ENCODE assay signal across 21 cellular contexts in the genomic region with DNA sequence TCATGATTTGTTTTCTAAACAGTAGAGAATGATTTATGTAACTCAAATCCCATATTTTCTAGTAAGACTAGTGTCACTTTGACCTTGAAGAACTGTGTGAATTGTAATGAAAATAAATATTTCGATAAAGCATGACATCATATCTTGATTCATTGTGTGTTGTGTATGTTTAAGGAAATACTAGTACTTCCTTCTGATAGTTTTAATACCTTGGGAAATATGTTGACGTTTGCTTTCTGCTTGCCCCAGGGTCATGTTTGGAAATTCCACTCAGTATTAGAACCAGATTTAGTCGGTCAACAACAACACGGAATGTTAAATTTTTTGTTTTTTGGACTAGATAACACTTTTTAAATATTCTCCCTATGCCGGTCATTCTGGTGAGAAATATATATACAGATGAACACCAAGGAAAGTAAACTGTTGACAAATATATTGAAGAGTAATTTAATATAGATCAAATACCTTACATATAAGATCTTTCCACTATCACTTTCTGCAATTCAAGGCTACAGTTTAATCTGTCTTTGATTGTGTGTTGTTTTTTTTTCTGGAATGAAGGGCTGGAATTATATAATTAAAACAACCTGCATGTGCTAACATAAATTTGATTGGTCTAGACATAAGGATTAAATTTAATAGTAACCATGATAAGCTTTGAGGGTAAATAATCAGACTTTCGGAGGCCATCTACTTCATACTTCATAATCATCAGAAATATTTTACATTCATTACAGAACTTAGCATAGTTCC.
DNase-seq lines count a peak whose midpoint lies in the region; ATAC-seq, FAIRE-seq and TF ChIP-seq lines count a peak whose summit lies in the region.
"Had no signal": no experiment of that assay in that cellular context is flagged by ENCODE, and none has a peak within 500 bp of the region (broad histone marks: within the 10 kb centered on the region; RNA-seq: fewer than 3 reads in every experiment).

No MANE protein-coding gene starts in this region.

- H2BK5ac ChIP-seq in IMR-90 (ENCODE audit: low read depth, low read length, poor library complexity, severe bottlenecking), result no peak overlapping the region

- H3K4me1 ChIP-seq in A549 (peaks cover 13% of the 10 kb centered on the region), IMR-90 (ENCODE audit: control insufficient read depth, insufficient read depth, low read length) (peaks cover 2% of the 10 kb centered on the region; the same call in 1 of the 2 replicates), kidney (ENCODE audit: control insufficient read depth in 1 of 2, insufficient read depth in 1 of 2, low read depth in 1 of 2, low read length in 2 of 2) (no peaks in the 10 kb centered on the region)
- H3K4me1 ChIP-seq: esophagus muscularis mucosa, spleen had no signal

- no peak overlapping the region for H3K14ac ChIP-seq in IMR-90 (replicated peaks; ENCODE audit: low read depth, low read length)

- no peaks in the 10 kb centered on the region for H4K20me1 ChIP-seq in IMR-90 (ENCODE audit: insufficient read depth, low read length)

- TF ChIP-seq CTCF in A549 (IDR thresholded peaks at IDR 0.05) (no peak), IMR-90 (conservative IDR thresholded peaks at IDR 0.05; ENCODE audit: low read depth, low read length) (no peak), kidney (IDR thresholded peaks at IDR 0.05; ENCODE audit: borderline replicate concordance, extremely low read depth, insufficient read depth) (no peak)

- no peak overlapping the region for H2BK20ac ChIP-seq in IMR-90 (ENCODE audit: low read depth, low read length)

- no peaks in the 10 kb centered on the region for H3K27me3 ChIP-seq in IMR-90 (ENCODE audit: control insufficient read depth, insufficient read depth, low read length)
- H3K27me3 ChIP-seq: dorsolateral prefrontal cortex, esophagus muscularis mucosa, spleen had no signal

- no peaks in the 10 kb centered on the region for H3K9me1 ChIP-seq in IMR-90 (ENCODE audit: insufficient read depth, low read length)

- CTCF ChIA-PET in A549 (lab: Yijun Ruan, JAX), result no interaction called here
- CTCF ChIA-PET in IMR-90 (lab: Yijun Ruan, JAX), result no interaction called here

- TF ChIP-seq EP300 in A549 (IDR thresholded peaks at IDR 0.05), result no peak

- 65% methylated on average over 6 of the region's 6 CpGs for WGBS in A549 (ENCODE audit: missing lambda C conversion rate)
- no CpG with 5 or more reads among the region's 6 CpGs for WGBS in IMR-90 (ENCODE audit: extremely low coverage in 2 of 2, insufficient read length in 1 of 2), 2 experiments

- TF ChIP-seq RAD21 in A549 (conservative IDR thresholded peaks at IDR 0.05 in 1 of 2, IDR thresholded peaks at IDR 0.05 in 1 of 2), result no peak
- TF ChIP-seq RAD21 in IMR-90 (IDR thresholded peaks at IDR 0.05; ENCODE audit: low read length), result no peak

- POLR2A ChIA-PET in A549 (lab: Yijun Ruan, JAX), result interaction anchor here (0.6 kb wide), 1 partner anchor 1064 kb away, joined by 4 read pairs; no protein-coding TSS in a partner anchor
- POLR2A ChIA-PET in IMR-90 (lab: Charles Lee; ENCODE audit: unreplicated experiment), result no interaction called here

- FAIRE-seq in A549 (lab: Jason Lieb, UNC) (peak; percentile 59), endometrium (lab: Jason Lieb, UNC) (peak; percentile 99), kidney (lab: Jason Lieb, UNC) (peak; percentile 3)

- H3K4me3 ChIP-seq in A549, result no peak overlapping the region
- no peak overlapping the region for H3K4me3 ChIP-seq in IMR-90 (ENCODE audit: insufficient read depth, low read depth, low read length)
- H3K4me3 ChIP-seq in kidney (ENCODE audit: low read length in 2 of 2), result no peak overlapping the region
- H3K4me3 ChIP-seq: dorsolateral prefrontal cortex, esophagus muscularis mucosa, spleen had no signal

- no peak for ATAC-seq in A549
- ATAC-seq in IMR-90 (ENCODE audit: low read depth), result peak; percentile 78
- ATAC-seq in GM19455 (IDR thresholded peaks at IDR 0.05; ENCODE audit: unreplicated experiment), result no peak
- ATAC-seq in activated CD4-positive, CD25-positive, alpha-beta regulatory T cell treated with anti-CD3 and anti-CD28 coated beads, Interleukin-2, amount 50 U/mL, for 24 hours, result no peak
- ATAC-seq in esophagus mucosa, result no peak
- ATAC-seq: activated CD8-positive, alpha-beta T cell treated with anti-CD3 and anti-CD28 coated beads for 36 hours; Panc1; T-helper 17 cell had no signal

- H2BK15ac ChIP-seq in IMR-90 (ENCODE audit: low read depth, low read length), result no peak overlapping the region

- no peak overlapping the region for H2AK9ac ChIP-seq in IMR-90 (replicated peaks; ENCODE audit: low read depth, low read length, poor library complexity)

- no peaks in the 10 kb centered on the region for H3K36me3 ChIP-seq in IMR-90 (ENCODE audit: control insufficient read depth, insufficient read depth, low read length)
- H3K36me3 ChIP-seq in kidney (ENCODE audit: control insufficient read depth in 1 of 2, insufficient read depth in 2 of 2, low read length in 2 of 2), result no peaks in the 10 kb centered on the region
- H3K36me3 ChIP-seq: esophagus muscularis mucosa, spleen had no signal

- DNase-seq in A549 (ENCODE audit: low read depth in 1 of 2, low spot score in 1 of 2), result peak in 1 of 2 experiments; percentile 11
- DNase-seq in IMR-90, result peak; percentile 80
- DNase-seq in kidney, result no peak
- DNase-seq in LoVo (ENCODE audit: low spot score), result no peak
- DNase-seq: 8988T; activated CD8-positive, alpha-beta T cell treated with anti-CD3 and anti-CD28 coated beads for 36 hours; activated T-cell treated with anti-CD3 and anti-CD28 coated beads, Interleukin-2, amount 50 U/mL, for 48 hours; CD4-positive, alpha-beta memory T cell; dorsolateral prefrontal cortex; hypothalamus; NCI-H2081; nephron progenitor cell; spleen; T-helper 17 cell had no signal

- no TSS peak for BruUV-seq in IMR-90 (replicated peaks; lab: Mats Ljungman, UMichigan)

- TF ChIP-seq POLR2A in A549 (IDR thresholded peaks at IDR 0.05; ENCODE audit: low read length) (no peak), IMR-90 (IDR thresholded peaks at IDR 0.05; ENCODE audit: low read depth, low read length) (no peak)

- H2AK5ac ChIP-seq in IMR-90 (ENCODE audit: low read depth, low read length), result no peak overlapping the region

- H3K18ac ChIP-seq in IMR-90 (ENCODE audit: low read depth, low read length), result no peak overlapping the region

- H2BK120ac ChIP-seq in IMR-90 (ENCODE audit: low read depth, low read length), result no peak overlapping the region

- H3K9me3 ChIP-seq in A549 (no peaks in the 10 kb centered on the region), IMR-90 (ENCODE audit: control insufficient read depth, insufficient read depth, low read length) (no peaks in the 10 kb centered on the region), kidney (ENCODE audit: control insufficient read depth in 1 of 2, low read length in 2 of 2) (no peaks in the 10 kb centered on the region)
- H3K9me3 ChIP-seq: esophagus muscularis mucosa had no signal

- H3K4me2 ChIP-seq in A549 (no peak overlapping the region), IMR-90 (ENCODE audit: low read depth, low read length) (no peak overlapping the region)
- H3K4me2 ChIP-seq: KMS-11 had no signal

- H4K8ac ChIP-seq in IMR-90 (ENCODE audit: low read depth in 2 of 2, low read length in 2 of 2), result no peak overlapping the region

- H3K9ac ChIP-seq in IMR-90 (ENCODE audit: low read depth, low read length) (no peak overlapping the region), kidney (ENCODE audit: low read length in 2 of 2) (no peak overlapping the region)
- H3K9ac ChIP-seq: KMS-11 had no signal

- in situ Hi-C loops in IMR-90 (cut with MboI; ENCODE audit: low sequenced_read_pairs), result no loop called here

- no peak overlapping the region for H3K27ac ChIP-seq in A549
- H3K27ac ChIP-seq in IMR-90 (ENCODE audit: insufficient read depth, low read length), result no peak overlapping the region
- H3K27ac ChIP-seq in kidney (ENCODE audit: low read depth in 2 of 2, low read length in 2 of 2), result no peak overlapping the region
- H3K27ac ChIP-seq: dorsolateral prefrontal cortex, esophagus muscularis mucosa, KMS-11 had no signal

- H3K4ac ChIP-seq in IMR-90 (ENCODE audit: low read depth, low read length), result no peak overlapping the region

- dilution Hi-C loops in IMR-90 (cut with HindIII; ENCODE audit: low sequenced_read_pairs, unreplicated experiment), result no loop called here

- H3K23ac ChIP-seq in IMR-90 (ENCODE audit: low read depth, low read length), result no peak overlapping the region

- no peak overlapping the region for H2AFZ ChIP-seq in IMR-90 (replicated peaks; ENCODE audit: low read length, poor library complexity)

- H4K5ac ChIP-seq in IMR-90 (ENCODE audit: low read depth, low read length), result no peak overlapping the region

- intact Hi-C loops in IMR-90 (cut with micrococcal nuclease) (loop anchor here (10.0 kb wide), 1 partner anchor 63 kb away; no protein-coding TSS in a partner anchor), kidney (cut with DNase I) (no loop called here)

- H3K79me1 ChIP-seq in IMR-90 (ENCODE audit: low read depth in 1 of 2, low read length in 2 of 2), result no peaks in the 10 kb centered on the region

- no peak overlapping the region for H4K91ac ChIP-seq in IMR-90 (ENCODE audit: insufficient read depth, low read depth, low read length)

- no peak overlapping the region for H3K56ac ChIP-seq in IMR-90 (ENCODE audit: extremely low read depth, insufficient read depth, low read length)

TF ChIP-seq in A549, 52 proteins besides CTCF, POLR2A, EP300 and RAD21 (continues in another document):
- no peak for TF ChIP-seq CBX2 (IDR thresholded peaks at IDR 0.05; ENCODE audit: borderline replicate concordance, low read depth)
- no peak for TF ChIP-seq EHMT2 (IDR thresholded peaks at IDR 0.05; ENCODE audit: low read depth)
- no peak for TF ChIP-seq POLR2AphosphoS2 (conservative IDR thresholded peaks at IDR 0.05; ENCODE audit: low read length)
- no peak for TF ChIP-seq CBX8 (IDR thresholded peaks at IDR 0.05)
- no peak for TF ChIP-seq RFX5 (IDR thresholded peaks at IDR 0.05)
- no peak for TF ChIP-seq KDM1A (IDR thresholded peaks at IDR 0.05; ENCODE audit: low read depth)

TF ChIP-seq in IMR-90, 13 proteins besides CTCF, POLR2A, EP300 and RAD21 (continues in another document):
- TF ChIP-seq ELK1 (IDR thresholded peaks at IDR 0.05; ENCODE audit: borderline replicate concordance, low read depth, low read length), result no peak
- no peak for TF ChIP-seq CEBPB (IDR thresholded peaks at IDR 0.05; ENCODE audit: low read depth, low read length)
- no peak for TF ChIP-seq RCOR1 (IDR thresholded peaks at IDR 0.05; ENCODE audit: insufficient replicate concordance, low read length)
- no peak for TF ChIP-seq BHLHE40 (IDR thresholded peaks at IDR 0.05; ENCODE audit: low read depth, low read length)
- TF ChIP-seq MAZ (IDR thresholded peaks at IDR 0.05; ENCODE audit: borderline replicate concordance, low read depth, low read length), result no peak
- no peak for TF ChIP-seq MAFK (IDR thresholded peaks at IDR 0.05; ENCODE audit: low read depth, low read length)
